ENCODE assay signal across 8 cellular contexts in genomic region chr11:19557185-19557584, GRCh38.
"Had no signal": no experiment of that assay in that cellular context is flagged by ENCODE, and none has a peak within 500 bp of the region (broad histone marks: within the 10 kb centered on the region; RNA-seq: fewer than 3 reads in every experiment).

No MANE protein-coding gene starts in this region.

- FAIRE-seq: RCC 7860 had no signal

- H3K9ac ChIP-seq: KMS-11 had no signal

- H3K36me3 ChIP-seq: SJSA1 had no signal

- H3K27me3 ChIP-seq: SJSA1 had no signal

- H3K4me3 ChIP-seq: K562, SJSA1, SK-N-MC had no signal

- H3K27ac ChIP-seq: KMS-11, SJSA1, SK-N-MC had no signal

- H3K9me3 ChIP-seq: SJSA1 had no signal

- DNase-seq: NCI-H2081 treated with DMSO at 0.1 percent for 48 hours, NCI-H524 treated with DMSO at 0.1 percent for 48 hours, SIG-M5 had no signal

- H3K4me2 ChIP-seq: KMS-11 had no signal

- H3K4me1 ChIP-seq: SJSA1 had no signal
